In genomic region chr21:31348188-31348587, GRCh38 we compare ENCODE assay signal across 14 cellular contexts. TPM values are rescaled to one million over a fixed set of nuclear protein-coding genes. Genes with fewer than 3 reads are reported as not detected.
DNase-seq lines count a peak whose midpoint lies in the region; ATAC-seq and TF ChIP-seq lines count a peak whose summit lies in the region.
"Had no signal": no experiment of that assay in that cellular context is flagged by ENCODE, and none has a peak within 500 bp of the region (broad histone marks: within the 10 kb centered on the region; RNA-seq: fewer than 3 reads in every experiment).

No MANE protein-coding gene starts in this region.

- no peaks in the 10 kb centered on the region for H3K36me3 Mint-ChIP-seq in CD8-positive, alpha-beta memory T cell
- H3K36me3 Mint-ChIP-seq in CD8-positive, alpha-beta T cell, result no peaks in the 10 kb centered on the region

- peak overlapping the region; percentile 15 for H3K27ac ChIP-seq in cardiac muscle cell
- H3K27ac ChIP-seq in right cardiac atrium (ENCODE audit: low read length), result no peak overlapping the region
- no peak overlapping the region for H3K27ac ChIP-seq in CD8-positive, alpha-beta memory T cell (ENCODE audit: low read depth, low read length)
- no peak overlapping the region for H3K27ac ChIP-seq in CD8-positive, alpha-beta T cell (ENCODE audit: low read depth, low read length)
- H3K27ac ChIP-seq: BLaER1, SK-N-MC had no signal

- POLR2A ChIA-PET in CD8-positive, alpha-beta memory T cell (lab: Charles Lee), result no interaction called here
- POLR2A ChIA-PET in CD8-positive, alpha-beta T cell (lab: Charles Lee), result no interaction called here

- H3K9me3 ChIP-seq in cardiac muscle cell (ENCODE audit: low read depth), result no peaks in the 10 kb centered on the region
- H3K9me3 ChIP-seq in right cardiac atrium (ENCODE audit: control insufficient read depth, low read length), result no peaks in the 10 kb centered on the region
- no peaks in the 10 kb centered on the region for H3K9me3 ChIP-seq in endocrine pancreas (ENCODE audit: control insufficient read depth, low read length)
- no peaks in the 10 kb centered on the region for H3K9me3 ChIP-seq in CD8-positive, alpha-beta memory T cell (ENCODE audit: low read length)
- H3K9me3 ChIP-seq in CD8-positive, alpha-beta T cell (ENCODE audit: low read length), result no peaks in the 10 kb centered on the region
- H3K9me3 ChIP-seq: BLaER1 had no signal

- no peaks in the 10 kb centered on the region for H3K27me3 ChIP-seq in cardiac muscle cell
- H3K27me3 ChIP-seq in right cardiac atrium (ENCODE audit: control insufficient read depth, insufficient read depth), result no peaks in the 10 kb centered on the region
- no peaks in the 10 kb centered on the region for H3K27me3 ChIP-seq in endocrine pancreas (ENCODE audit: control insufficient read depth, insufficient read depth, low read length)
- peaks cover 17% of the 10 kb centered on the region for H3K27me3 ChIP-seq in CD8-positive, alpha-beta memory T cell (ENCODE audit: insufficient read depth, low read length, poor library complexity, severe bottlenecking)
- H3K27me3 ChIP-seq in CD8-positive, alpha-beta T cell (ENCODE audit: insufficient read depth, low read length), result no peaks in the 10 kb centered on the region

- H3K4me1 ChIP-seq in cardiac muscle cell (ENCODE audit: low read depth) (peaks cover 4% of the 10 kb centered on the region), right cardiac atrium (ENCODE audit: control insufficient read depth, insufficient read depth, low read length) (no peaks in the 10 kb centered on the region), endocrine pancreas (ENCODE audit: control insufficient read depth, insufficient read depth, low read length) (peaks cover 9% of the 10 kb centered on the region)
- H3K4me1 ChIP-seq in CD8-positive, alpha-beta memory T cell (ENCODE audit: insufficient read depth, low read length), result peaks cover 21% of the 10 kb centered on the region
- peaks cover 14% of the 10 kb centered on the region for H3K4me1 ChIP-seq in CD8-positive, alpha-beta T cell (ENCODE audit: insufficient read depth, low read length)

- H3K36me3 ChIP-seq in cardiac muscle cell, result no peaks in the 10 kb centered on the region
- no peaks in the 10 kb centered on the region for H3K36me3 ChIP-seq in endocrine pancreas (ENCODE audit: control insufficient read depth, insufficient read depth, low read length)
- no peaks in the 10 kb centered on the region for H3K36me3 ChIP-seq in CD8-positive, alpha-beta memory T cell (ENCODE audit: insufficient read depth, low read length)
- no peaks in the 10 kb centered on the region for H3K36me3 ChIP-seq in CD8-positive, alpha-beta T cell (ENCODE audit: insufficient read depth, low read length)
- H3K36me3 ChIP-seq: BLaER1 had no signal

- H3K27me3 Mint-ChIP-seq in CD8-positive, alpha-beta memory T cell, result peaks cover 9 to 18% of the 10 kb centered on the region in 2 donors
- H3K27me3 Mint-ChIP-seq in CD8-positive, alpha-beta T cell (ENCODE audit: low read depth), result peaks cover 4% of the 10 kb centered on the region

- no peak for TF ChIP-seq CTCF in cardiac muscle cell (IDR thresholded peaks at IDR 0.05; ENCODE audit: low read depth, low read length)
- no peak for TF ChIP-seq CTCF in CD8-positive, alpha-beta T cell (IDR thresholded peaks at IDR 0.05)

- peaks cover 0 to 3% (median 0%) of the 10 kb centered on the region in 5 donors for H3K9me3 Mint-ChIP-seq in CD8-positive, alpha-beta memory T cell
- peaks cover 5% of the 10 kb centered on the region for H3K9me3 Mint-ChIP-seq in CD8-positive, alpha-beta T cell

- H3K4me3 Mint-ChIP-seq in CD8-positive, alpha-beta memory T cell, result no peak overlapping the region
- no peak overlapping the region for H3K4me3 Mint-ChIP-seq in CD8-positive, alpha-beta T cell
- H3K4me3 Mint-ChIP-seq: CD4-positive, alpha-beta memory T cell had no signal

- ATAC-seq in right cardiac atrium, result no peak
- no peak for ATAC-seq in CD8-positive, alpha-beta T cell

- no peak for DNase-seq in cardiac muscle cell (ENCODE audit: low read depth in 1 of 2, low spot score in 1 of 2)
- no peak for DNase-seq in right cardiac atrium
- peak; percentile 39 for DNase-seq in NCI-H510A treated with DMSO at 0.1 percent for 48 hours (lab: John Stamatoyannopoulos, UW)
- DNase-seq in CD8-positive, alpha-beta memory T cell, result no peak
- DNase-seq in NCI-H1048 (lab: John Stamatoyannopoulos, UW), result no peak
- DNase-seq in CD8-positive, alpha-beta T cell, result no peak
- DNase-seq: CD4-positive, alpha-beta memory T cell; DMS79 treated with DMSO at 0.1 percent for 48 hours; KBM-7; MV-4-11; NCI-H1417 treated with DMSO at 0.1 percent for 48 hours had no signal

- no peak overlapping the region for H3K9ac ChIP-seq in endocrine pancreas (ENCODE audit: control insufficient read depth, insufficient read depth, low read length)
- H3K9ac ChIP-seq: BLaER1 had no signal

- intact Hi-C loops in right cardiac atrium (cut with DNase I), result loop anchor here in 2 of 4 donors (10.0 kb wide), 2 partner anchors 227 to 237 kb away; no protein-coding TSS in a partner anchor
- intact Hi-C loops in CD8-positive, alpha-beta T cell (cut with DNase I, micrococcal nuclease), result no loop called here

- H3K4me3 ChIP-seq in cardiac muscle cell (no peak overlapping the region), right cardiac atrium (ENCODE audit: low read length) (no peak overlapping the region), endocrine pancreas (ENCODE audit: control insufficient read depth, insufficient read depth, low read length) (peak overlapping the region; percentile 70)
- H3K4me3 ChIP-seq in CD8-positive, alpha-beta memory T cell (ENCODE audit: low read length), result no peak overlapping the region
- H3K4me3 ChIP-seq in CD8-positive, alpha-beta T cell (ENCODE audit: low read depth, low read length), result no peak overlapping the region
- H3K4me3 ChIP-seq: BLaER1, SK-N-MC had no signal

- no peak overlapping the region for H3K27ac Mint-ChIP-seq in CD8-positive, alpha-beta memory T cell
- H3K27ac Mint-ChIP-seq in CD8-positive, alpha-beta T cell, result no peak overlapping the region

- H3K4me1 Mint-ChIP-seq in CD8-positive, alpha-beta memory T cell, result peaks cover 13 to 54% (median 24%) of the 10 kb centered on the region in 3 donors
- peaks cover 24% of the 10 kb centered on the region for H3K4me1 Mint-ChIP-seq in CD8-positive, alpha-beta T cell (ENCODE audit: low read depth)

- CTCF ChIA-PET in CD8-positive, alpha-beta memory T cell (lab: Charles Lee), result no interaction called here
- CTCF ChIA-PET in CD8-positive, alpha-beta T cell (lab: Charles Lee), result interaction anchor here (0.6 kb wide), 1 partner anchor 111 kb away, joined by 3 read pairs; no protein-coding TSS in a partner anchor

- WGBS in right cardiac atrium, result 88% methylated on average over 7 of the region's 7 CpGs

RNA-seq across cellular contexts. Expression of gene TIAM1, which starts 4.1 kb away (rescaled TPM):
- total RNA-seq in cardiac muscle cell, result 8.3 and 9.2 TPM in 2 replicates
- 9.6 and 11.3 TPM in 2 replicates for polyA plus RNA-seq in cardiac muscle cell
- total RNA-seq in right cardiac atrium, result 10 to 100 TPM in 1 of 4 donors, 1 to 10 TPM in 3; 6.5 to 13.9 (median 9.0) TPM
- 3.9 TPM for polyA plus RNA-seq in right cardiac atrium
- total RNA-seq in CD8-positive, alpha-beta memory T cell, result 10 to 100 TPM; 37.3 to 37.4 TPM
- 6.3 TPM for polyA plus RNA-seq in CD8-positive, alpha-beta memory T cell
- total RNA-seq in CD8-positive, alpha-beta T cell, result 1 to 10 TPM; 8.0 to 8.5 TPM
